11 cellular contexts compared by ENCODE assay signal in genomic region chr11:838441-839279, GRCh38. TPM values are rescaled to one million over a fixed set of nuclear protein-coding genes. Genes with fewer than 3 reads are reported as not detected.
A peak's percentile ranks its signal among the peaks of the same experiment; 100 is the strongest.
DNase-seq lines count a peak whose midpoint lies in the region; ATAC-seq, FAIRE-seq and TF ChIP-seq lines count a peak whose summit lies in the region.
"Had no signal": no experiment of that assay in that cellular context is flagged by ENCODE, and none has a peak within 500 bp of the region (broad histone marks: within the 10 kb centered on the region; RNA-seq: fewer than 3 reads in every experiment).

No MANE protein-coding gene starts in this region.

- H3K9me3 ChIP-seq in MG63 (no peaks in the 10 kb centered on the region), neural progenitor cell (ENCODE audit: low read depth) (no peaks in the 10 kb centered on the region)
- H3K9me3 ChIP-seq: neutrophil had no signal

- DNase-seq in GM06990 (ENCODE audit: extremely low read depth, insufficient read length) (no peak), MG63 (peak; percentile 55), bronchial epithelial cell (ENCODE audit: low read depth) (no peak), neural progenitor cell (ENCODE audit: low spot score) (peak; percentile 47)
- DNase-seq: activated CD4-positive, CD25-positive, alpha-beta regulatory T cell; NK-92 treated with Interleukin-12 subunit alpha and Interleukin-12 subunit beta, amount 100 ng/mL, for 24 hours had no signal

- H3K9me3 Mint-ChIP-seq in neural progenitor cell: no peaks in the 10 kb centered on the region

- H3K27ac ChIP-seq in neural progenitor cell: no peak overlapping the region
- H3K27ac ChIP-seq: neutrophil had no signal

- H4K20me1 ChIP-seq in neural progenitor cell (ENCODE audit: low read depth): peaks cover 66% of the 10 kb centered on the region

- peaks cover 25% of the 10 kb centered on the region for H3K36me3 ChIP-seq in GM06990 (ENCODE audit: control insufficient read depth, insufficient read depth, low read length)
- peaks cover 78% of the 10 kb centered on the region for H3K36me3 ChIP-seq in MG63
- peaks cover 42% of the 10 kb centered on the region for H3K36me3 ChIP-seq in bronchial epithelial cell (ENCODE audit: control insufficient read depth, insufficient read depth, low read length)
- H3K36me3 ChIP-seq in neural progenitor cell: no peaks in the 10 kb centered on the region

- peaks cover 11% of the 10 kb centered on the region for H3K4me1 ChIP-seq in neural progenitor cell

- peaks cover 23% of the 10 kb centered on the region for H3K79me2 ChIP-seq in neural progenitor cell (ENCODE audit: low read depth)

- peaks cover 3% of the 10 kb centered on the region for H3K36me3 Mint-ChIP-seq in neural progenitor cell

- H3K4me2 ChIP-seq in neural progenitor cell: no peak overlapping the region

- H3K27ac Mint-ChIP-seq in neural progenitor cell: no peak overlapping the region

- H3K4me3 Mint-ChIP-seq in neural progenitor cell: no peak overlapping the region

- peaks cover 22% of the 10 kb centered on the region for H3K4me1 Mint-ChIP-seq in neural progenitor cell

- no peaks in the 10 kb centered on the region; the same call in 1 of the 2 replicates for H3K27me3 ChIP-seq in GM06990 (replicated peaks; ENCODE audit: control insufficient read depth, insufficient read depth, low read length)
- H3K27me3 ChIP-seq in MG63: no peaks in the 10 kb centered on the region
- no peaks in the 10 kb centered on the region for H3K27me3 ChIP-seq in bronchial epithelial cell (ENCODE audit: control insufficient read depth, insufficient read depth, low read length)
- H3K27me3 ChIP-seq in neural progenitor cell: peaks cover 7% of the 10 kb centered on the region

- no peak overlapping the region for H3K9ac ChIP-seq in neural progenitor cell

- no peak overlapping the region for H3K4me3 ChIP-seq in GM06990 (replicated peaks; ENCODE audit: low read depth, low read length)
- H3K4me3 ChIP-seq in MG63: no peak overlapping the region
- no peak overlapping the region for H3K4me3 ChIP-seq in bronchial epithelial cell (ENCODE audit: low read depth, low read length)
- no peak overlapping the region for H3K4me3 ChIP-seq in neural progenitor cell

- TF ChIP-seq CTCF in GM06990 (IDR thresholded peaks at IDR 0.05; ENCODE audit: insufficient read depth, low read length, poor library complexity, severe bottlenecking): peak; percentile 7
- TF ChIP-seq CTCF in bronchial epithelial cell (IDR thresholded peaks at IDR 0.05; ENCODE audit: insufficient read depth, low read length, severe bottlenecking): peak; percentile 49
- peak; percentile 32 for TF ChIP-seq CTCF in neural progenitor cell (IDR thresholded peaks at IDR 0.05)

- peaks cover 26% of the 10 kb centered on the region for H3F3A ChIP-seq in neural progenitor cell (ENCODE audit: low read depth)

- ATAC-seq in GM21526 (IDR thresholded peaks at IDR 0.05; ENCODE audit: low FRiP score, unreplicated experiment): no peak
- ATAC-seq in HG02852 (IDR thresholded peaks at IDR 0.05; ENCODE audit: unreplicated experiment): no peak
- ATAC-seq in GM18498 (IDR thresholded peaks at IDR 0.05; ENCODE audit: unreplicated experiment): no peak
- ATAC-seq in GM21423 (IDR thresholded peaks at IDR 0.05; ENCODE audit: unreplicated experiment): no peak

- no peak for FAIRE-seq in bronchial epithelial cell (lab: Jason Lieb, UNC)

- H3K27me3 Mint-ChIP-seq in neural progenitor cell (ENCODE audit: insufficient read depth, low read depth): peaks cover 10% of the 10 kb centered on the region

- H2AFZ ChIP-seq in neural progenitor cell (replicated peaks): no peak overlapping the region

RNA-seq across cellular contexts. Expression of gene POLR2L, which starts 3.7 kb away (rescaled TPM):
- total RNA-seq in MG63 (2014; rRNA removed; shearing (Covaris generic); ENCODE audit: low replicate concordance): 9.7 and 190 TPM in 2 replicates
- total RNA-seq in bronchial epithelial cell: 8.7 and 51.6 TPM in 2 replicates
- total RNA-seq in neural progenitor cell (ENCODE audit: low replicate concordance): 12.9 and 27.5 TPM in 2 replicates

RNA-seq across cellular contexts. Expression of gene TSPAN4, which starts 4.0 kb away (rescaled TPM):
- 222 and 399 TPM in 2 replicates for total RNA-seq in MG63 (2014; rRNA removed; shearing (Covaris generic); ENCODE audit: low replicate concordance)
- total RNA-seq in bronchial epithelial cell: 50.8 and 71.6 TPM in 2 replicates
- 19.6 and 58.2 TPM in 2 replicates for total RNA-seq in neural progenitor cell (ENCODE audit: low replicate concordance)

RNA-seq across cellular contexts. Expression of gene CD151, which starts 5.9 kb away (rescaled TPM):
- 1,173 and 1,451 TPM in 2 replicates for total RNA-seq in MG63 (2014; rRNA removed; shearing (Covaris generic); ENCODE audit: low replicate concordance)
- total RNA-seq in bronchial epithelial cell (321 and 324 TPM in 2 replicates), neural progenitor cell (ENCODE audit: low replicate concordance) (37.4 and 82.2 TPM in 2 replicates)

RNA-seq across cellular contexts. Expression of gene CRACR2B, which starts 10.9 kb away (rescaled TPM):
- not detected in 2 replicates for total RNA-seq in MG63 (2014; rRNA removed; shearing (Covaris generic); ENCODE audit: low replicate concordance)
- total RNA-seq in bronchial epithelial cell: 0.51 and 0.53 TPM in 2 replicates
- total RNA-seq in neural progenitor cell (ENCODE audit: low replicate concordance): 3.9 and 11.6 TPM in 2 replicates

RNA-seq across cellular contexts. Expression of gene PNPLA2, which starts 19.9 kb away (rescaled TPM):
- total RNA-seq in MG63 (2014; rRNA removed; shearing (Covaris generic); ENCODE audit: low replicate concordance): 4.2 and 12.4 TPM in 2 replicates
- total RNA-seq in bronchial epithelial cell: 9.0 and 15.6 TPM in 2 replicates
- total RNA-seq in neural progenitor cell (ENCODE audit: low replicate concordance): 2.6 and 20.9 TPM in 2 replicates

Comparison
In these comparisons a context has a peak if more than half of its experiments do, and no peak if none do; other contexts are left out.
1. DNase-seq: peak in MG63 (single experiment) and neural progenitor cell (single experiment); none in GM06990 (single experiment) and bronchial epithelial cell (single experiment).
2. Peak in every context shown above with its lines, with median percentiles within 50 percentile points of each other: CTCF ChIP-seq.